10 cellular contexts compared by ENCODE assay signal in genomic region chr12:46385439-46385838, GRCh38. TPM values are rescaled to one million over a fixed set of nuclear protein-coding genes. Genes with fewer than 3 reads are reported as not detected.
DNase-seq lines count a peak whose midpoint lies in the region; ATAC-seq and TF ChIP-seq lines count a peak whose summit lies in the region.
"Had no signal": no experiment of that assay in that cellular context is flagged by ENCODE, and none has a peak within 500 bp of the region (broad histone marks: within the 10 kb centered on the region; RNA-seq: fewer than 3 reads in every experiment).

No MANE protein-coding gene starts in this region.

- no peaks in the 10 kb centered on the region for H3K36me3 Mint-ChIP-seq in stimulated activated memory B cell treated with anti-CD40 and anti-IgM and Interleukin-4, amounts not matched to agents 10 μg/mL and 1 μg/mL and 100 μg/mL, for 72 hours
- H3K36me3 Mint-ChIP-seq in CD8-positive, alpha-beta T cell, result peaks cover 7% of the 10 kb centered on the region

- H3K9me3 ChIP-seq in iPS-18a (ENCODE audit: control insufficient read depth, low read depth, low read length), result no peaks in the 10 kb centered on the region
- H3K9me3 ChIP-seq in CD8-positive, alpha-beta T cell (ENCODE audit: low read length), result no peaks in the 10 kb centered on the region

- H3K4me3 Mint-ChIP-seq in stimulated activated memory B cell treated with anti-CD40 and anti-IgM and Interleukin-4, amounts not matched to agents 10 μg/mL and 1 μg/mL and 100 μg/mL, for 72 hours, result peak overlapping the region; percentile 12
- H3K4me3 Mint-ChIP-seq in CD8-positive, alpha-beta T cell, result no peak overlapping the region
- H3K4me3 Mint-ChIP-seq: activated naive CD4-positive, alpha-beta T cell treated with anti-CD3 and anti-CD28 coated beads, Interleukin-2, amount 50 U/mL, for 24 hours had no signal

- DNase-seq in GM12865 (ENCODE audit: low read depth), result no peak
- DNase-seq in RWPE1 (ENCODE audit: low spot score), result no peak
- no peak for DNase-seq in COLO829 (ENCODE audit: low spot score)
- DNase-seq in CD8-positive, alpha-beta T cell, result no peak
- DNase-seq in cerebellar cortex (ENCODE audit: low spot score), result no peak
- DNase-seq: NCI-H1105 treated with DMSO at 0.1 percent for 48 hours had no signal

- H3K9ac ChIP-seq in iPS-18a (ENCODE audit: low read length), result no peak overlapping the region

- peak overlapping the region; percentile 42 for H3K27ac Mint-ChIP-seq in stimulated activated memory B cell treated with anti-CD40 and anti-IgM and Interleukin-4, amounts not matched to agents 10 μg/mL and 1 μg/mL and 100 μg/mL, for 72 hours
- H3K27ac Mint-ChIP-seq in CD8-positive, alpha-beta T cell, result no peak overlapping the region
- H3K27ac Mint-ChIP-seq: activated naive CD4-positive, alpha-beta T cell treated with anti-CD3 and anti-CD28 coated beads, Interleukin-2, amount 50 U/mL, for 24 hours had no signal

- H3K4me3 ChIP-seq in GM12865 (ENCODE audit: low read depth, low read length), result peak overlapping the region; percentile 85
- H3K4me3 ChIP-seq in iPS-18a (ENCODE audit: low read length), result peak overlapping the region; percentile 81
- no peak overlapping the region for H3K4me3 ChIP-seq in CD8-positive, alpha-beta T cell (ENCODE audit: low read depth, low read length)

- no peaks in the 10 kb centered on the region for H3K9me3 Mint-ChIP-seq in stimulated activated memory B cell treated with anti-CD40 and anti-IgM and Interleukin-4, amounts not matched to agents 10 μg/mL and 1 μg/mL and 100 μg/mL, for 72 hours
- H3K9me3 Mint-ChIP-seq in CD8-positive, alpha-beta T cell, result no peaks in the 10 kb centered on the region
- H3K9me3 Mint-ChIP-seq: activated naive CD4-positive, alpha-beta T cell treated with anti-CD3 and anti-CD28 coated beads, Interleukin-2, amount 50 U/mL, for 24 hours had no signal

- H3K36me3 ChIP-seq in iPS-18a (ENCODE audit: control insufficient read depth, low read depth, low read length), result peaks cover 10% of the 10 kb centered on the region
- H3K36me3 ChIP-seq in CD8-positive, alpha-beta T cell (ENCODE audit: insufficient read depth, low read length), result no peaks in the 10 kb centered on the region

- no peaks in the 10 kb centered on the region for H3K27me3 ChIP-seq in iPS-18a (ENCODE audit: control insufficient read depth, insufficient read depth, low read length)
- no peaks in the 10 kb centered on the region for H3K27me3 ChIP-seq in CD8-positive, alpha-beta T cell (ENCODE audit: insufficient read depth, low read length)

- H3K4me1 Mint-ChIP-seq in stimulated activated memory B cell treated with anti-CD40 and anti-IgM and Interleukin-4, amounts not matched to agents 10 μg/mL and 1 μg/mL and 100 μg/mL, for 72 hours, result peaks cover 55% of the 10 kb centered on the region
- peaks cover 49% of the 10 kb centered on the region for H3K4me1 Mint-ChIP-seq in CD8-positive, alpha-beta T cell (ENCODE audit: low read depth)

- no peaks in the 10 kb centered on the region for H3K27me3 Mint-ChIP-seq in stimulated activated memory B cell treated with anti-CD40 and anti-IgM and Interleukin-4, amounts not matched to agents 10 μg/mL and 1 μg/mL and 100 μg/mL, for 72 hours
- no peaks in the 10 kb centered on the region for H3K27me3 Mint-ChIP-seq in CD8-positive, alpha-beta T cell (ENCODE audit: low read depth)
- H3K27me3 Mint-ChIP-seq: activated naive CD4-positive, alpha-beta T cell treated with anti-CD3 and anti-CD28 coated beads, Interleukin-2, amount 50 U/mL, for 24 hours had no signal

- ATAC-seq in stimulated activated memory B cell treated with anti-CD40 and anti-IgM and Interleukin-4, amounts not matched to agents 10 μg/mL and 1 μg/mL and 100 μg/mL, for 72 hours, result no peak
- no peak for ATAC-seq in CD8-positive, alpha-beta T cell
- no peak for ATAC-seq in GM18861 (IDR thresholded peaks at IDR 0.05; ENCODE audit: unreplicated experiment)

- H3K4me1 ChIP-seq in iPS-18a (ENCODE audit: control insufficient read depth, low read depth, low read length), result peaks cover 65% of the 10 kb centered on the region
- H3K4me1 ChIP-seq in CD8-positive, alpha-beta T cell (ENCODE audit: insufficient read depth, low read length), result peaks cover 48% of the 10 kb centered on the region

- POLR2A ChIA-PET in RWPE1 (lab: Yijun Ruan, JAX; ENCODE audit: low non-redundant PET), result no interaction called here
- POLR2A ChIA-PET in CD8-positive, alpha-beta T cell (lab: Charles Lee), result interaction anchor here (0.6 kb wide), 1 partner anchor 175 kb away, joined by 3 read pairs; no protein-coding TSS in a partner anchor

- CTCF ChIA-PET in RWPE1 (lab: Yijun Ruan, JAX), result interaction anchor here (0.6 kb wide), 1 partner anchor 207 kb away, joined by 7 read pairs; no protein-coding TSS in a partner anchor
- CTCF ChIA-PET in CD8-positive, alpha-beta T cell (lab: Charles Lee), result interaction anchor here (1.0 kb wide), 1 partner anchor 9 kb away, joined by 3 read pairs; no protein-coding TSS in a partner anchor

- TF ChIP-seq CTCF in GM12865 (IDR thresholded peaks at IDR 0.05; ENCODE audit: insufficient read depth, low read depth, low read length, missing control alignments) (no peak), RWPE1 (conservative IDR thresholded peaks at IDR 0.05; ENCODE audit: low read depth) (no peak)
- TF ChIP-seq CTCF in CD8-positive, alpha-beta T cell (IDR thresholded peaks at IDR 0.05), result no peak

- H3K27ac ChIP-seq in RWPE1 (peak overlapping the region; percentile 90), iPS-18a (ENCODE audit: low read length) (no peak overlapping the region)
- H3K27ac ChIP-seq in CD8-positive, alpha-beta T cell (ENCODE audit: low read depth, low read length), result no peak overlapping the region

- intact Hi-C loops in CD8-positive, alpha-beta T cell (cut with DNase I, micrococcal nuclease), result loop anchor here in 1 of 2 experiments (10.0 kb wide), 1 partner anchor 199 kb away; no protein-coding TSS in a partner anchor

RNA-seq across cellular contexts. Expression of gene SLC38A2, which starts 12.9 kb away (rescaled TPM):
- total RNA-seq in CD8-positive, alpha-beta T cell, result 100 to 1,000 TPM; 268 to 279 TPM
